ENCODE assay signal across 8 cellular contexts in genomic region chr3:45664558-45664957, GRCh38. TPM values are rescaled to one million over a fixed set of nuclear protein-coding genes. Genes with fewer than 3 reads are reported as not detected.
DNase-seq lines count a peak whose midpoint lies in the region; ATAC-seq and TF ChIP-seq lines count a peak whose summit lies in the region.

No MANE protein-coding gene starts in this region.

- TF ChIP-seq CTCF in endothelial cell (IDR thresholded peaks at IDR 0.05; ENCODE audit: unreplicated experiment), result no peak

- H3K4me3 Mint-ChIP-seq in activated CD8-positive, alpha-beta memory T cell treated with anti-CD3 and anti-CD28 coated beads, Interleukin-2, amount 10 ng/mL, durations not matched to agents 7 days and 5 days, result peak overlapping the region; percentile 78
- no peak overlapping the region for H3K4me3 Mint-ChIP-seq in endothelial cell (ENCODE audit: unreplicated experiment)

- DNase-seq in activated CD8-positive, alpha-beta memory T cell treated with anti-CD3 and anti-CD28 coated beads, Interleukin-2, amount 10 ng/mL, durations not matched to agents 7 days and 5 days, result peak; percentile 86
- DNase-seq in germinal center (ENCODE audit: low spot score) (peak; percentile 54), NCI-H748 (lab: John Stamatoyannopoulos, UW; ENCODE audit: unreplicated experiment) (no peak), NCI-H187 treated with DMSO at 0.1 percent for 48 hours (lab: John Stamatoyannopoulos, UW) (no peak), endothelial cell (ENCODE audit: low spot score) (no peak)
- DNase-seq in stimulated activated CD4-positive, alpha-beta T cell treated with anti-CD3 and anti-CD28 coated beads, TNF-alpha, amount 100 ng/mL, for 4 hours (ENCODE audit: low read depth in 3 of 3), result peak; percentile 40 to 57 (median 57)

- H3K27ac Mint-ChIP-seq in activated CD8-positive, alpha-beta memory T cell treated with anti-CD3 and anti-CD28 coated beads, Interleukin-2, amount 10 ng/mL, durations not matched to agents 7 days and 5 days, result peak overlapping the region; percentile 88
- no peak overlapping the region for H3K27ac Mint-ChIP-seq in endothelial cell (ENCODE audit: unreplicated experiment)

- peaks cover 25% of the 10 kb centered on the region for H3K36me3 Mint-ChIP-seq in activated CD8-positive, alpha-beta memory T cell treated with anti-CD3 and anti-CD28 coated beads, Interleukin-2, amount 10 ng/mL, durations not matched to agents 7 days and 5 days
- H3K36me3 Mint-ChIP-seq in endothelial cell (ENCODE audit: low read depth, unreplicated experiment), result peaks cover 11% of the 10 kb centered on the region

- ATAC-seq in GM19395 (IDR thresholded peaks at IDR 0.05; ENCODE audit: unreplicated experiment), result peak; percentile 83
- peak; percentile 71 for ATAC-seq in HG03520 (IDR thresholded peaks at IDR 0.05; ENCODE audit: unreplicated experiment)
- ATAC-seq in activated CD8-positive, alpha-beta memory T cell treated with anti-CD3 and anti-CD28 coated beads, Interleukin-2, amount 10 ng/mL, durations not matched to agents 7 days and 5 days, result peak; percentile 88

- CTCF ChIA-PET in activated CD8-positive, alpha-beta memory T cell treated with anti-CD3 and anti-CD28 coated beads, Interleukin-2, amount 10 ng/mL, durations not matched to agents 7 days and 5 days (lab: Charles Lee), result interaction anchor here (0.6 to 5.0 kb wide), 7 partner anchors 8 to 218 kb away, joined by 3 to 29 read pairs (median 3); partner anchors contain the start of gene SACM1L

- peaks cover 57% of the 10 kb centered on the region for H3K4me1 Mint-ChIP-seq in activated CD8-positive, alpha-beta memory T cell treated with anti-CD3 and anti-CD28 coated beads, Interleukin-2, amount 10 ng/mL, durations not matched to agents 7 days and 5 days
- H3K4me1 Mint-ChIP-seq in endothelial cell (ENCODE audit: unreplicated experiment), result peaks cover 17% of the 10 kb centered on the region

- H3K27me3 Mint-ChIP-seq in activated CD8-positive, alpha-beta memory T cell treated with anti-CD3 and anti-CD28 coated beads, Interleukin-2, amount 10 ng/mL, durations not matched to agents 7 days and 5 days, result no peaks in the 10 kb centered on the region
- H3K27me3 Mint-ChIP-seq in endothelial cell (ENCODE audit: unreplicated experiment), result no peaks in the 10 kb centered on the region

- H3K9me3 Mint-ChIP-seq in activated CD8-positive, alpha-beta memory T cell treated with anti-CD3 and anti-CD28 coated beads, Interleukin-2, amount 10 ng/mL, durations not matched to agents 7 days and 5 days (ENCODE audit: low read depth), result no peaks in the 10 kb centered on the region
- no peaks in the 10 kb centered on the region for H3K9me3 Mint-ChIP-seq in endothelial cell (ENCODE audit: unreplicated experiment)

RNA-seq across cellular contexts. Expression of gene SACM1L, which starts 24.6 kb away (rescaled TPM):
- total RNA-seq in activated CD8-positive, alpha-beta memory T cell treated with anti-CD3 and anti-CD28 coated beads, Interleukin-2, amount 10 ng/mL, durations not matched to agents 7 days and 5 days, result 10 to 100 TPM; 71.6 to 88.7 TPM
- 46.8 TPM for total RNA-seq in endothelial cell (ENCODE audit: unreplicated experiment)

Comparison
In these comparisons a context has a peak if more than half of its experiments do, and no peak if none do; other contexts are left out.
1. DNase-seq: peak in activated CD8-positive, alpha-beta memory T cell treated with anti-CD3 and anti-CD28 coated beads, Interleukin-2, amount 10 ng/mL, durations not matched to agents 7 days and 5 days (single experiment), germinal center (single experiment) and stimulated activated CD4-positive, alpha-beta T cell treated with anti-CD3 and anti-CD28 coated beads, TNF-alpha, amount 100 ng/mL, for 4 hours (3 of 3); none in NCI-H748 (single experiment), NCI-H187 treated with DMSO at 0.1 percent for 48 hours (single experiment) and endothelial cell (single experiment).
2. Peak in every context shown above with its lines, with median percentiles within 50 percentile points of each other: ATAC-seq.